In the genomic region with DNA sequence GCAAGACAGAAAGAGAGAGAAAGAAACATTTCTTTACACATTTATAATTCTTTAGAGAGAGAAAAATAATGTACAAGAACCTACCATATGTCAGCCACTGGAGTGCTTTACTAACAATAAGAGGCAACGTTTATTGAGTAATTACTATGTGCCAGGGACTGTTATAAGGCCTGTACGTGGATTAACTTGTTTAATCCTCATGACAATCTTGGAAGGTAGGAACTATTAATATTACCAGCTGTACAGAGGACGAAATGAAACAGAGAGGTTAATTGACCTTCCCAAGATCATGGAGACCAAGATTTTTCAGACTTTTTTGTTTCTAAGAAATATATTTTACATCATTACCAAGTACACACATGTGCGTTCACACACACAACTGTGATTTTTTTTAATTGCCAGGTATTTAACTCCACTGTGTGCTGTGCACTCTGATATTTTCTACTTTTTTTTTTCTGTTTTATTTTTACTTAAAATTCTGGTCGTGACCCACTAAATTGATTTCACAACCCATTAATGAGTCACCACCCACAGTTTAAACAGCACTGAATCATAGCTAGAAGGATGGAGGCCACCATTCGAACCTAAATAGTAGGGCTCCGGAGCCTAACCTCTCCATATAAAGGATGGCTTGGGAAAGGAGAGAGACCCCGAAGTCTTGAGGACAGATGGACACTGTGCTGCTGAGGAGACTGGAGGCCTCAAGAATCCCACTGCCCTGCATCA, we compare ENCODE assay signal across 17 cellular contexts. TPM values are rescaled to one million over a fixed set of nuclear protein-coding genes. Genes with fewer than 3 reads are reported as not detected.
A peak's percentile ranks its signal among the peaks of the same experiment; 100 is the strongest.
DNase-seq lines count a peak whose midpoint lies in the region; ATAC-seq lines count a peak whose summit lies in the region.
"Had no signal": no experiment of that assay in that cellular context is flagged by ENCODE, and none has a peak within 500 bp of the region (broad histone marks: within the 10 kb centered on the region; RNA-seq: fewer than 3 reads in every experiment).

No MANE protein-coding gene starts in this region.

- no peak overlapping the region for H3K4me3 Mint-ChIP-seq in stimulated activated effector memory CD8-positive, alpha-beta T cell treated with anti-CD3 and anti-CD28 coated beads, Interleukin-12 subunit alpha, Interleukin-12 subunit beta, amount 100 ng/mL, for 72 hours
- H3K4me3 Mint-ChIP-seq: stimulated activated memory B cell treated with anti-CD40 and anti-IgM and Interleukin-4, amounts not matched to agents 10 μg/mL and 1 μg/mL and 100 μg/mL, for 72 hours had no signal

- peak overlapping the region; percentile 51 for H3K9ac ChIP-seq in GM23248

- no peaks in the 10 kb centered on the region for H3K9me2 ChIP-seq in GM23248 (ENCODE audit: insufficient read depth)

- H3K27ac Mint-ChIP-seq in stimulated activated effector memory CD8-positive, alpha-beta T cell treated with anti-CD3 and anti-CD28 coated beads, Interleukin-12 subunit alpha, Interleukin-12 subunit beta, amount 100 ng/mL, for 72 hours: no peak overlapping the region
- H3K27ac Mint-ChIP-seq: stimulated activated memory B cell treated with anti-CD40 and anti-IgM and Interleukin-4, amounts not matched to agents 10 μg/mL and 1 μg/mL and 100 μg/mL, for 72 hours had no signal

- H3K79me2 ChIP-seq in GM23248 (ENCODE audit: insufficient read depth): peaks cover 80% of the 10 kb centered on the region

- no peaks in the 10 kb centered on the region for H3K27me3 ChIP-seq in GM23248 (replicated peaks; ENCODE audit: insufficient read depth)
- H3K27me3 ChIP-seq: ascending aorta had no signal

- H3K9me3 ChIP-seq in GM23248 (ENCODE audit: low read depth): no peaks in the 10 kb centered on the region
- H3K9me3 ChIP-seq: ascending aorta, neutrophil had no signal

- peak overlapping the region; percentile 99 for H3K27ac ChIP-seq in GM23248
- H3K27ac ChIP-seq: ascending aorta, neutrophil had no signal

- H3K4me1 ChIP-seq in GM23248 (ENCODE audit: insufficient read depth): peaks cover 58% of the 10 kb centered on the region

- peak overlapping the region; percentile 63 for H3K4me2 ChIP-seq in GM23248 (ENCODE audit: unreplicated experiment)

- no peaks in the 10 kb centered on the region for H4K20me1 ChIP-seq in GM23248 (ENCODE audit: insufficient read depth)

- DNase-seq in GM23248: peak; percentile 93
- DNase-seq in RPMI7951 (ENCODE audit: low read depth): peak; percentile 80
- peak; percentile 64 for DNase-seq in fibroblast of gingiva (ENCODE audit: low read depth)
- DNase-seq in stimulated activated effector memory CD8-positive, alpha-beta T cell treated with anti-CD3 and anti-CD28 coated beads, Interleukin-12 subunit alpha, Interleukin-12 subunit beta, amount 100 ng/mL, for 72 hours (ENCODE audit: low spot score in 2 of 2): no peak
- DNase-seq: DMS53; left colon; NCI-H1436 treated with DMSO at 0.1 percent for 48 hours; NK-92 treated with Interleukin-12 subunit alpha and Interleukin-12 subunit beta, amount 100 ng/mL, for 24 hours; T-helper 2 cell had no signal

- no peaks in the 10 kb centered on the region for H3K36me3 Mint-ChIP-seq in stimulated activated effector memory CD8-positive, alpha-beta T cell treated with anti-CD3 and anti-CD28 coated beads, Interleukin-12 subunit alpha, Interleukin-12 subunit beta, amount 100 ng/mL, for 72 hours
- H3K36me3 Mint-ChIP-seq: stimulated activated memory B cell treated with anti-CD40 and anti-IgM and Interleukin-4, amounts not matched to agents 10 μg/mL and 1 μg/mL and 100 μg/mL, for 72 hours had no signal

- in situ Hi-C loops in GM23248 (cut with MboI): no loop called here

- peak; percentile 58 for ATAC-seq in stimulated activated effector memory CD8-positive, alpha-beta T cell treated with anti-CD3 and anti-CD28 coated beads, Interleukin-12 subunit alpha, Interleukin-12 subunit beta, amount 100 ng/mL, for 72 hours
- ATAC-seq in HG03571 (IDR thresholded peaks at IDR 0.05; ENCODE audit: unreplicated experiment) (no peak), GM21723 (IDR thresholded peaks at IDR 0.05; ENCODE audit: unreplicated experiment) (no peak), HG03045 (IDR thresholded peaks at IDR 0.05; ENCODE audit: unreplicated experiment) (no peak), HG02938 (IDR thresholded peaks at IDR 0.05; ENCODE audit: unreplicated experiment) (no peak)
- ATAC-seq: esophagus mucosa; left colon; stimulated activated memory B cell treated with anti-CD40 and anti-IgM and Interleukin-4, amounts not matched to agents 10 μg/mL and 1 μg/mL and 100 μg/mL, for 72 hours had no signal

- no peaks in the 10 kb centered on the region for H3K9me3 Mint-ChIP-seq in stimulated activated effector memory CD8-positive, alpha-beta T cell treated with anti-CD3 and anti-CD28 coated beads, Interleukin-12 subunit alpha, Interleukin-12 subunit beta, amount 100 ng/mL, for 72 hours
- H3K9me3 Mint-ChIP-seq: stimulated activated memory B cell treated with anti-CD40 and anti-IgM and Interleukin-4, amounts not matched to agents 10 μg/mL and 1 μg/mL and 100 μg/mL, for 72 hours had no signal

- H3F3A ChIP-seq in GM23248 (ENCODE audit: insufficient read depth): peaks cover 58% of the 10 kb centered on the region

- peak overlapping the region; percentile 45 for H3K4me3 ChIP-seq in GM23248
- H3K4me3 ChIP-seq: ascending aorta had no signal

- H3K36me3 ChIP-seq in GM23248 (ENCODE audit: low read depth): peaks cover 15% of the 10 kb centered on the region; the same call in 1 of the 2 replicates
- H3K36me3 ChIP-seq: ascending aorta, neutrophil had no signal

- H3K4me1 Mint-ChIP-seq in stimulated activated effector memory CD8-positive, alpha-beta T cell treated with anti-CD3 and anti-CD28 coated beads, Interleukin-12 subunit alpha, Interleukin-12 subunit beta, amount 100 ng/mL, for 72 hours: peaks cover 16% of the 10 kb centered on the region

- 3 to 5% methylated on average over 8 of the region's 8 CpGs for WGBS in GM23248 (ENCODE audit: low coverage in 1 of 2, low lambda C conversion rate in 2 of 2, missing lambda C conversion rate in 2 of 2), 2 experiments

- H2AFZ ChIP-seq in GM23248: no peak overlapping the region

RNA-seq across cellular contexts. Expression of a gene that starts 21.4 kb away (rescaled TPM):
- total RNA-seq in GM23248 (2014; rRNA removed; shearing (Covaris generic)): 29.6 and 37.7 TPM in 2 replicates
- 146 and 151 TPM in 2 replicates for polyA plus RNA-seq in GM23248 (2016; fragmentation: Nextera tagmentation; extraction: Ambion mirVana)
- 11.1 and 11.3 TPM in 2 replicates for total RNA-seq in RPMI7951 (2014; rRNA removed; shearing (Covaris generic))

RNA-seq across cellular contexts. Expression of a gene that starts 48.4 kb away (rescaled TPM):
- 50.7 and 62.7 TPM in 2 replicates for total RNA-seq in GM23248 (2014; rRNA removed; shearing (Covaris generic))
- 21.4 and 23.9 TPM in 2 replicates for polyA plus RNA-seq in GM23248 (2016; fragmentation: Nextera tagmentation; extraction: Ambion mirVana)
- total RNA-seq in RPMI7951 (2014; rRNA removed; shearing (Covaris generic)): 21.3 and 22.0 TPM in 2 replicates

Comparison
In these comparisons a context has a peak if more than half of its experiments do, and no peak if none do; other contexts are left out.
1. DNase-seq: peak in GM23248 (single experiment), RPMI7951 (single experiment) and fibroblast of gingiva (single experiment); none in stimulated activated effector memory CD8-positive, alpha-beta T cell treated with anti-CD3 and anti-CD28 coated beads, Interleukin-12 subunit alpha, Interleukin-12 subunit beta, amount 100 ng/mL, for 72 hours (0 of 2).